In the genomic region with DNA sequence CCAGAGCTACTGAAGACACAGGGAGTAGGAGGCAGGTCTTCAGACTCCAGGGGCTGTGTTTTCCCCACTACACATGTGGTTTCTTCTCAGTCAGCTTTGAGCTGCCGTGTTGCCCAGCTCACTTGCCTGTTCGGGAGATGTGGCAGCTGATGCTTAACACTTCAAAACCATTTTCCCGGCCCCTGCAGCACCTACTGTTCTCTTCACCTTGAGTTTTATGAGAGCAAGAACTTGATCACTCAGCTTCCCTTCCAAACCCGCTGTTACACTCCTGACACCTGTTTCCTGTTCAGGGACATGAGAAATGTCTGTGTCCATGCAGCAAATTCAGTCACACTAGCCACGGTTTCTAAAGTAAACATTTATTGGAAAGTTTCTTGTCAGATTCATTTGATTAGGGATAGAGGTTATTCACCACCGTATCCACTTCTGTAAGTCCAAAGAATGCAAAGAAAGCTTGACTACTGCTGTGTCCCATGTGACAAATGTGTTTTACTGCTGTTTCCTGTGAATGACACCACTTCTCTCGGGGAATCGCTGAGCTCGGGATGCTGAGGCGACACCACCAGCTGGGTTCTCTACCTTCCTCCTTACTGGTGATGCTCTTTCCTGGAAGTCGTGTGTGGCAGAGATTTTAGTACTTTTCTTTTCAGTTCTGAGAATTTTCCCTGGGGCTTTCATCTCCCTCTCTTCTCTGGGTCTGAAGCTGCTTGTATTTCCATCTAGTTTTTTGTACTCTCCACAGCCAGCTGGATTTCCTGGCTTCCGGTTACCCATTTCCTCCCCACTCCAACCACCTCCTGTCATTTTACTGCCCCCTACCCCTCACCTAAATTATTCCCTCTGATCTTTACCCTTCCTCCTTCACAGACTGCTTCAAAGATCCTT, we compare ENCODE assay signal across 8 cellular contexts.
DNase-seq lines count a peak whose midpoint lies in the region; ATAC-seq and TF ChIP-seq lines count a peak whose summit lies in the region.

No MANE protein-coding gene starts in this region.

- TF ChIP-seq CTCF in RWPE1 (conservative IDR thresholded peaks at IDR 0.05; ENCODE audit: low read depth), result no peak

- peak; percentile 48 for ATAC-seq in GM18511 (IDR thresholded peaks at IDR 0.05; ENCODE audit: unreplicated experiment)

- CTCF ChIA-PET in RWPE1 (lab: Yijun Ruan, JAX), result no interaction called here

- peak; percentile 31 for DNase-seq in NCI-H1417 treated with DMSO at 0.1 percent for 48 hours (lab: John Stamatoyannopoulos, UW)
- DNase-seq in activated effector memory CD4-positive, alpha-beta T cell treated with Interleukin-2 at 50 U/mL for 16 hours, result peak; percentile 18
- peak; percentile 72 for DNase-seq in left kidney (ENCODE audit: low read depth, low spot score)
- peak; percentile 10 to 24 for DNase-seq in stimulated activated CD8-positive, alpha-beta memory T cell treated with anti-CD3 and anti-CD28 coated beads, Interleukin-7, amount 100 ng/mL, for 48 hours (ENCODE audit: extremely low read depth in 1 of 2, low read depth in 1 of 2)
- DNase-seq in epidermal melanocyte (ENCODE audit: insufficient read length, low spot score), result no peak
- DNase-seq in RWPE1 (ENCODE audit: low spot score), result no peak
- no peak for DNase-seq in NCI-H128 (lab: John Stamatoyannopoulos, UW; ENCODE audit: unreplicated experiment)

- no peak overlapping the region for H3K27ac ChIP-seq in RWPE1

- POLR2A ChIA-PET in RWPE1 (lab: Yijun Ruan, JAX; ENCODE audit: low non-redundant PET), result no interaction called here

Comparison
In these comparisons a context has a peak if more than half of its experiments do, and no peak if none do; other contexts are left out.
1. DNase-seq: peak in NCI-H1417 treated with DMSO at 0.1 percent for 48 hours (single experiment), activated effector memory CD4-positive, alpha-beta T cell treated with Interleukin-2 at 50 U/mL for 16 hours (single experiment), left kidney (single experiment) and stimulated activated CD8-positive, alpha-beta memory T cell treated with anti-CD3 and anti-CD28 coated beads, Interleukin-7, amount 100 ng/mL, for 48 hours (2 of 2); none in epidermal melanocyte (single experiment), RWPE1 (single experiment) and NCI-H128 (single experiment).